12 cellular contexts compared by ENCODE assay signal in genomic region chr1:21659924-21660326, GRCh38. TPM values are rescaled to one million over a fixed set of nuclear protein-coding genes. Genes with fewer than 3 reads are reported as not detected.
DNase-seq lines count a peak whose midpoint lies in the region; ATAC-seq and TF ChIP-seq lines count a peak whose summit lies in the region.
"Had no signal": no experiment of that assay in that cellular context is flagged by ENCODE, and none has a peak within 500 bp of the region (broad histone marks: within the 10 kb centered on the region; RNA-seq: fewer than 3 reads in every experiment).

No MANE protein-coding gene starts in this region.

- intact Hi-C loops in HCT116 (cut with micrococcal nuclease) = loop anchor here (1.0 to 10.0 kb wide), 5 partner anchors 12 to 757 kb away; no protein-coding TSS in a partner anchor

- peaks cover 3% of the 10 kb centered on the region for H3K4me1 Mint-ChIP-seq in T-helper 2 cell treated with Interferon-gamma antibody and Interleukin-4, amounts not matched to agents 5 μg/mL and 100 μg/mL, for 36 hours (ENCODE audit: low read depth)
- H3K4me1 Mint-ChIP-seq in activated naive CD8-positive, alpha-beta T cell treated with anti-CD3 and anti-CD28 coated beads, Interleukin-2, amount 50 U/mL, for 24 hours = peaks cover 3% of the 10 kb centered on the region

- POLR2A ChIA-PET in HCT116 (lab: Charles Lee) = no interaction called here

- RAD21 ChIA-PET in HCT116 (lab: Charles Lee; ENCODE audit: low non-redundant PET in 1 of 2, low total read pairs in 2 of 2, uncharacterized antibody in 2 of 2, unreplicated experiment in 2 of 2) = no interaction called here

- H3K27me3 Mint-ChIP-seq in T-helper 2 cell treated with Interferon-gamma antibody and Interleukin-4, amounts not matched to agents 5 μg/mL and 100 μg/mL, for 36 hours (ENCODE audit: low read depth) = peaks cover 12% of the 10 kb centered on the region
- H3K27me3 Mint-ChIP-seq in activated naive CD8-positive, alpha-beta T cell treated with anti-CD3 and anti-CD28 coated beads, Interleukin-2, amount 50 U/mL, for 24 hours = peaks cover 24% of the 10 kb centered on the region

- H3F3A ChIP-seq in neural cell (ENCODE audit: insufficient read depth, low read length, poor library complexity, severe bottlenecking) (no peaks in the 10 kb centered on the region), MM.1S (ENCODE audit: insufficient read depth, low read length) (no peaks in the 10 kb centered on the region)

- H3K9ac ChIP-seq in HCT116 (ENCODE audit: low read length) = no peak overlapping the region
- H3K9ac ChIP-seq in neural cell (ENCODE audit: low read length) = peak overlapping the region; percentile 60
- no peak overlapping the region for H3K9ac ChIP-seq in MM.1S (ENCODE audit: low read length)

- H3K9me3 ChIP-seq in HCT116 (ENCODE audit: control insufficient read depth in 1 of 2, insufficient read depth in 1 of 2, low read depth in 1 of 2, low read length in 2 of 2) = no peaks in the 10 kb centered on the region
- no peaks in the 10 kb centered on the region for H3K9me3 ChIP-seq in neural cell (ENCODE audit: low read length)
- no peaks in the 10 kb centered on the region for H3K9me3 ChIP-seq in MM.1S (replicated peaks; ENCODE audit: insufficient read depth, low read length)
- H3K9me3 ChIP-seq: A549 had no signal

- TF ChIP-seq RAD21 in HCT116 (IDR thresholded peaks at IDR 0.05; ENCODE audit: low read depth) = no peak
- no peak for TF ChIP-seq RAD21 in neural cell (conservative IDR thresholded peaks at IDR 0.05)

- H3K4me1 ChIP-seq in HCT116 (ENCODE audit: control insufficient read depth in 1 of 2, insufficient read depth in 2 of 2, low read length in 2 of 2) = peaks cover 5 to 26% of the 10 kb centered on the region in 2 experiments; a peak in 3 of 4 replicates
- H3K4me1 ChIP-seq in MM.1S (ENCODE audit: low read length) = no peaks in the 10 kb centered on the region

- H3K36me3 ChIP-seq in HCT116 (ENCODE audit: control insufficient read depth in 1 of 2, insufficient read depth in 2 of 2, low read length in 2 of 2) (no peaks in the 10 kb centered on the region), neural cell (ENCODE audit: insufficient read depth, low read length) (no peaks in the 10 kb centered on the region), MM.1S (replicated peaks; ENCODE audit: insufficient read depth, low read length) (no peaks in the 10 kb centered on the region)

- no peak for DNase-seq in T-helper 2 cell treated with Interferon-gamma antibody and Interleukin-4, amounts not matched to agents 5 μg/mL and 100 μg/mL, for 36 hours (ENCODE audit: low spot score)
- DNase-seq in T-helper 2 cell (no peak), HCT116 (ENCODE audit: low read depth, low spot score) (no peak), NCI-H1092 (lab: John Stamatoyannopoulos, UW) (no peak), MM.1S (no peak)
- DNase-seq in activated naive CD8-positive, alpha-beta T cell treated with anti-CD3 and anti-CD28 coated beads, Interleukin-2, amount 50 U/mL, for 24 hours = no peak
- DNase-seq: foreskin melanocyte, trophoblast cell had no signal

- peak overlapping the region; percentile 29; the same call in 1 of the 2 replicates for H3K27ac ChIP-seq in HCT116 (ENCODE audit: low read depth, low read length)
- H3K27ac ChIP-seq in neural cell (ENCODE audit: low read length) = no peak overlapping the region
- no peak overlapping the region for H3K27ac ChIP-seq in MM.1S (ENCODE audit: low read length)
- H3K27ac ChIP-seq: A549 had no signal

- no peak for TF ChIP-seq EP300 in neural cell (conservative IDR thresholded peaks at IDR 0.05; ENCODE audit: poor library complexity, severe bottlenecking)

- H3K9me2 ChIP-seq in HCT116 (ENCODE audit: insufficient read depth) (no peaks in the 10 kb centered on the region), neural cell (ENCODE audit: insufficient read depth, low read length) (no peaks in the 10 kb centered on the region), MM.1S (replicated peaks; ENCODE audit: insufficient read depth, low read length) (no peaks in the 10 kb centered on the region)

- H3K9me3 Mint-ChIP-seq in T-helper 2 cell treated with Interferon-gamma antibody and Interleukin-4, amounts not matched to agents 5 μg/mL and 100 μg/mL, for 36 hours = no peaks in the 10 kb centered on the region
- no peaks in the 10 kb centered on the region for H3K9me3 Mint-ChIP-seq in activated naive CD8-positive, alpha-beta T cell treated with anti-CD3 and anti-CD28 coated beads, Interleukin-2, amount 50 U/mL, for 24 hours

- no TSS peak for BruUV-seq in HCT116 (replicated peaks; lab: Mats Ljungman, UMichigan)

- no peaks in the 10 kb centered on the region for H3K79me2 ChIP-seq in HCT116 (ENCODE audit: insufficient read depth, low read length)
- no peaks in the 10 kb centered on the region for H3K79me2 ChIP-seq in neural cell (replicated peaks; ENCODE audit: insufficient read depth, low read length)
- no peaks in the 10 kb centered on the region for H3K79me2 ChIP-seq in MM.1S (ENCODE audit: low read length)

- no peak for TF ChIP-seq CTCF in HCT116 (IDR thresholded peaks at IDR 0.05 in 2 of 3, conservative IDR thresholded peaks at IDR 0.05 in 1 of 3; ENCODE audit: borderline replicate concordance in 1 of 3, insufficient read depth in 1 of 3, low read depth in 2 of 3, low read length in 2 of 3)
- no peak for TF ChIP-seq CTCF in neural cell (IDR thresholded peaks at IDR 0.05; ENCODE audit: poor library complexity, severe bottlenecking)
- no peak for TF ChIP-seq CTCF in MM.1S (IDR thresholded peaks at IDR 0.05; ENCODE audit: low read length)

- H3K4me3 ChIP-seq in HCT116 (replicated peaks in 1 of 2; ENCODE audit: low read depth in 1 of 2, low read length in 2 of 2) (peak overlapping the region; percentile 31 to 51), neural cell (ENCODE audit: low read length) (peak overlapping the region; percentile 71), MM.1S (ENCODE audit: low read length) (no peak overlapping the region)
- H3K4me3 ChIP-seq: A549, lung had no signal

- peak overlapping the region; percentile 79 for H3K4me2 ChIP-seq in HCT116 (ENCODE audit: low read length)
- no peak overlapping the region for H3K4me2 ChIP-seq in neural cell (ENCODE audit: low read length)
- no peak overlapping the region for H3K4me2 ChIP-seq in MM.1S (ENCODE audit: low read depth, low read length)

- H2AFZ ChIP-seq in HCT116 (ENCODE audit: low read depth, low read length, poor library complexity, severe bottlenecking) (peak overlapping the region; percentile 56), neural cell (ENCODE audit: low read depth, low read length) (no peak overlapping the region), MM.1S (ENCODE audit: low read length) (no peak overlapping the region)

- CTCF ChIA-PET in HCT116 (lab: Charles Lee) = interaction anchor here (1.4 to 2.5 kb wide), 3 partner anchors 12 to 289 kb away, joined by 3 to 8 read pairs (median 4); no protein-coding TSS in a partner anchor

- no peak for TF ChIP-seq POLR2A in HCT116 (IDR thresholded peaks at IDR 0.05; ENCODE audit: borderline replicate concordance, extremely low read depth, insufficient read depth, insufficient read length)

- H3K36me3 Mint-ChIP-seq in T-helper 2 cell treated with Interferon-gamma antibody and Interleukin-4, amounts not matched to agents 5 μg/mL and 100 μg/mL, for 36 hours (ENCODE audit: low read depth) = no peaks in the 10 kb centered on the region
- no peaks in the 10 kb centered on the region for H3K36me3 Mint-ChIP-seq in activated naive CD8-positive, alpha-beta T cell treated with anti-CD3 and anti-CD28 coated beads, Interleukin-2, amount 50 U/mL, for 24 hours (ENCODE audit: low read depth)

- ATAC-seq in HCT116 = peak; percentile 7; the same call in 1 of the 2 replicates
- ATAC-seq in activated naive CD8-positive, alpha-beta T cell treated with anti-CD3 and anti-CD28 coated beads, Interleukin-2, amount 50 U/mL, for 24 hours = no peak
- ATAC-seq in GM18520 (IDR thresholded peaks at IDR 0.05; ENCODE audit: unreplicated experiment) = no peak

- peak overlapping the region; percentile 61 for H3K4me3 Mint-ChIP-seq in T-helper 2 cell treated with Interferon-gamma antibody and Interleukin-4, amounts not matched to agents 5 μg/mL and 100 μg/mL, for 36 hours
- H3K4me3 Mint-ChIP-seq in activated naive CD8-positive, alpha-beta T cell treated with anti-CD3 and anti-CD28 coated beads, Interleukin-2, amount 50 U/mL, for 24 hours = peak overlapping the region; percentile 52

- H3K27me3 ChIP-seq in HCT116 (ENCODE audit: insufficient read depth, low read length) (no peaks in the 10 kb centered on the region), neural cell (ENCODE audit: insufficient read depth, low read depth, low read length) (peaks cover 12% of the 10 kb centered on the region), MM.1S (replicated peaks; ENCODE audit: insufficient read depth, low read length) (peaks cover 74% of the 10 kb centered on the region)

- H4K20me1 ChIP-seq in HCT116 (ENCODE audit: insufficient read depth) = no peaks in the 10 kb centered on the region
- no peaks in the 10 kb centered on the region for H4K20me1 ChIP-seq in neural cell (ENCODE audit: insufficient read depth)
- no peaks in the 10 kb centered on the region for H4K20me1 ChIP-seq in MM.1S (ENCODE audit: insufficient read depth, low read length)

- H3K27ac Mint-ChIP-seq in T-helper 2 cell treated with Interferon-gamma antibody and Interleukin-4, amounts not matched to agents 5 μg/mL and 100 μg/mL, for 36 hours = no peak overlapping the region
- no peak overlapping the region for H3K27ac Mint-ChIP-seq in activated naive CD8-positive, alpha-beta T cell treated with anti-CD3 and anti-CD28 coated beads, Interleukin-2, amount 50 U/mL, for 24 hours

TF ChIP-seq in HCT116, 20 proteins besides CTCF, POLR2A, EP300 and RAD21 (continues in another document):
- no peak for TF ChIP-seq TCF7L2 (IDR thresholded peaks at IDR 0.05; ENCODE audit: borderline replicate concordance, extremely low read depth, insufficient read depth, insufficient read length)
- no peak for TF ChIP-seq YY1 (IDR thresholded peaks at IDR 0.05; ENCODE audit: extremely low read depth, insufficient replicate concordance, low read depth, low read length)
- TF ChIP-seq CEBPB (IDR thresholded peaks at IDR 0.05; ENCODE audit: low read depth) = no peak
- TF ChIP-seq POLR2AphosphoS5 (IDR thresholded peaks at IDR 0.05; ENCODE audit: low read depth, low read length) = no peak
- no peak for TF ChIP-seq ZNF274 (IDR thresholded peaks at IDR 0.05; ENCODE audit: low read depth, low read length)

TF ChIP-seq in neural cell, 6 proteins besides CTCF, POLR2A, EP300 and RAD21 (continues in another document):
- TF ChIP-seq EZH2 (IDR thresholded peaks at IDR 0.05; ENCODE audit: borderline replicate concordance, insufficient read depth, low read length, poor library complexity, severe bottlenecking) (no peak), POLR2AphosphoS5 (IDR thresholded peaks at IDR 0.05) (no peak)

RNA-seq across cellular contexts. Expression of gene RAP1GAP, which starts 9.2 kb away (rescaled TPM):
- 13.4 TPM for total RNA-seq in HCT116 (2021; ENCODE audit: unreplicated experiment)
- 15.0 and 15.2 TPM in 2 replicates for polyA plus RNA-seq in HCT116 (2012)
- polyA plus RNA-seq in neural cell = 9.8 and 13.0 TPM in 2 replicates
- polyA minus RNA-seq in neural cell = 11.7 and 11.8 TPM in 2 replicates
